In the genomic region with DNA sequence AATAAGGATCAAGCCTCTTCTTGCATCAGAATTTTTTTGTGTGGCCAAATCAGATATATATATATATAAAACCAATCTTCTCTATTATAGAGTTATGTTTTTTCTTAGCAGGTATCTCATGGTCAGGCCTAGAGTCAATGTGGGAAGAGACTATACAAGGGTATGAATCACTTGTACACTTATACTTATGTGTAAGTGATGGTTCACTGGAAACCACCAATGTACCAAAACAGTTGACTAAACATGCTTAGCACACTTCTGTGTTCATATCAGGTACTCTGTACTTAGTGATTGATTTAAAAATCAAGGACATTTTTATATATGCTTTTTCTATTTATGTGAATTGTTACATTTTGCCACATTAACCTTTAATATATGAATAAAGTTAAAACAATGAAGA, we compare ENCODE assay signal across 19 cellular contexts.
"Had no signal": no experiment of that assay in that cellular context is flagged by ENCODE, and none has a peak within 500 bp of the region (broad histone marks: within the 10 kb centered on the region; RNA-seq: fewer than 3 reads in every experiment).

No MANE protein-coding gene starts in this region.

- ATAC-seq: left lobe of liver; mucosa of descending colon; naive thymus-derived CD8-positive, alpha-beta T cell; sciatic nerve; stimulated activated naive B cell treated with anti-CD40 and anti-IgM and Interleukin-4, amounts not matched to agents 10 μg/mL and 1 μg/mL and 100 μg/mL, for 72 hours had no signal

- H3K27me3 ChIP-seq: esophagus squamous epithelium, hepatocyte, neutrophil, spleen had no signal

- FAIRE-seq: endometrium had no signal

- H3K36me3 ChIP-seq: esophagus squamous epithelium, neutrophil, spleen had no signal

- H3K27me3 Mint-ChIP-seq: naive thymus-derived CD8-positive, alpha-beta T cell; stimulated activated naive B cell treated with anti-CD40 and anti-IgM and Interleukin-4, amounts not matched to agents 10 μg/mL and 1 μg/mL and 100 μg/mL, for 72 hours had no signal

- H3K4me3 Mint-ChIP-seq: naive thymus-derived CD8-positive, alpha-beta T cell; stimulated activated naive B cell treated with anti-CD40 and anti-IgM and Interleukin-4, amounts not matched to agents 10 μg/mL and 1 μg/mL and 100 μg/mL, for 72 hours had no signal

- H3K9me3 Mint-ChIP-seq: naive thymus-derived CD8-positive, alpha-beta T cell; stimulated activated naive B cell treated with anti-CD40 and anti-IgM and Interleukin-4, amounts not matched to agents 10 μg/mL and 1 μg/mL and 100 μg/mL, for 72 hours had no signal

- DNase-seq: effector CD8-positive, alpha-beta T cell; esophagus squamous epithelium; foreskin melanocyte; kidney glomerular epithelial cell; mucosa of descending colon; naive thymus-derived CD8-positive, alpha-beta T cell; psoas muscle; spleen; stimulated activated CD4-positive, alpha-beta T cell treated with anti-CD3 and anti-CD28 coated beads, Interleukin-15, amount 100 ng/mL, for 24 hours; stimulated activated CD4-positive, alpha-beta T cell treated with anti-CD3 and anti-CD28 coated beads, Interleukin-1b, Interleukin-23, amount 100 ng/mL, for 48 hours; stimulated activated CD4-positive, alpha-beta T cell treated with anti-CD3 and anti-CD28 coated beads, Interleukin-4, amount 100 ng/mL, for 24 hours; stimulated activated naive B cell treated with anti-CD40 and anti-IgM and Interleukin-4, amounts not matched to agents 10 μg/mL and 1 μg/mL and 100 μg/mL, for 72 hours had no signal

- H3K27ac Mint-ChIP-seq: stimulated activated naive B cell treated with anti-CD40 and anti-IgM and Interleukin-4, amounts not matched to agents 10 μg/mL and 1 μg/mL and 100 μg/mL, for 72 hours had no signal

- H3K27ac ChIP-seq: coronary artery, epithelial cell of prostate, esophagus squamous epithelium, hepatocyte, neutrophil, psoas muscle, spleen had no signal

- H3K79me2 ChIP-seq: hepatocyte had no signal

- H3K4me2 ChIP-seq: hepatocyte had no signal

- H2AFZ ChIP-seq: hepatocyte had no signal

- H3K4me3 ChIP-seq: coronary artery, esophagus squamous epithelium, hepatocyte, mucosa of descending colon, psoas muscle, spleen had no signal

- H3K9me3 ChIP-seq: esophagus squamous epithelium, mucosa of descending colon, neutrophil, psoas muscle, spleen had no signal

- H3K4me1 ChIP-seq: esophagus squamous epithelium, psoas muscle, spleen had no signal

- H3K4me1 Mint-ChIP-seq: naive thymus-derived CD8-positive, alpha-beta T cell; stimulated activated naive B cell treated with anti-CD40 and anti-IgM and Interleukin-4, amounts not matched to agents 10 μg/mL and 1 μg/mL and 100 μg/mL, for 72 hours had no signal
